Comparison of ENCODE assay signal across 15 cellular contexts in the genomic region with DNA sequence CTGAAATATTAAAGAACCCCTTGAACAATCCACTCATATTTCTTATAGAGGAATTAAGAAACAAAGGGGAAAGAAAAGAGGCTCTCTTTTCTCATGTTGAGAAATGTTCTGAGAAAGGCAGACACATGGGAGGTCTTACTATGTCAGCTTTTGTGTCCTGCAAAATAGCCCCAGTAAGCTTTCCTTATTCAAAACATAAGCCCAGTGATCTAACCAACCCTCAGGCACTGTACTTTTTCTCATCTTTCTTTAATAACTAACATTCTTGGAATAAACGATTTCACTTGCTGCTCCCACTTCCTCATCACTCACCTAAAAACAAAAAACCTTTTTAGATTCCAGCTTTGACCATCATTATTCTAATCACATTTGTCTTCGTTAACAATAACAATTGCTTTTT.
"Had no signal": no experiment of that assay in that cellular context is flagged by ENCODE, and none has a peak within 500 bp of the region (broad histone marks: within the 10 kb centered on the region; RNA-seq: fewer than 3 reads in every experiment).

No MANE protein-coding gene starts in this region.

- H3K9me3 ChIP-seq: ascending aorta, esophagus muscularis mucosa, ovary, spleen, testis had no signal

- H3K27ac ChIP-seq: ascending aorta, esophagus muscularis mucosa, foreskin keratinocyte, ovary, spleen, testis had no signal

- ATAC-seq: activated CD4-positive, CD25-positive, alpha-beta regulatory T cell treated with anti-CD3 and anti-CD28 coated beads, Interleukin-2, amount 50 U/mL, for 24 hours; foreskin keratinocyte; sciatic nerve; stimulated activated naive CD8-positive, alpha-beta T cell treated with anti-CD3 and anti-CD28 coated beads, Interleukin-15, amount 100 ng/mL, for 72 hours; T-cell had no signal

- H3K36me3 ChIP-seq: ascending aorta, esophagus muscularis mucosa, ovary, spleen had no signal

- FAIRE-seq: bronchial epithelial cell had no signal

- H3K4me3 ChIP-seq: ascending aorta, esophagus muscularis mucosa, ovary, spleen, testis had no signal

- H3K27me3 ChIP-seq: ascending aorta, esophagus muscularis mucosa, foreskin keratinocyte, ovary, testis had no signal

- DNase-seq: activated CD4-positive, alpha-beta T cell treated with anti-CD3 and anti-CD28 coated beads, Interleukin-2, amount 50 U/mL, for 1 hour; activated naive CD8-positive, alpha-beta T cell treated with anti-CD3 and anti-CD28 coated beads, Interleukin-2, amount 10 ng/mL, durations not matched to agents 7 days and 5 days; foreskin keratinocyte; head of caudate nucleus; ovary; spleen; stimulated activated naive CD8-positive, alpha-beta T cell treated with anti-CD3 and anti-CD28 coated beads, Interleukin-15, amount 100 ng/mL, for 72 hours; T-cell; T-helper 9 cell; testis had no signal

- H3K4me1 ChIP-seq: ascending aorta, esophagus muscularis mucosa, foreskin keratinocyte, spleen, testis had no signal
